In genomic region chr1:61077676-61078521, GRCh38 we compare ENCODE assay signal across 8 cellular contexts. TPM values are rescaled to one million over a fixed set of nuclear protein-coding genes. Genes with fewer than 3 reads are reported as not detected.
DNase-seq lines count a peak whose midpoint lies in the region; FAIRE-seq and TF ChIP-seq lines count a peak whose summit lies in the region.

No MANE protein-coding gene starts in this region.

- no peak for FAIRE-seq in HTR-8/SVneo (lab: Jason Lieb, UNC)

- H3K27me3 Mint-ChIP-seq in endothelial cell (ENCODE audit: unreplicated experiment): peaks cover 10% of the 10 kb centered on the region

- no peaks in the 10 kb centered on the region for H3K36me3 ChIP-seq in BJ (ENCODE audit: control insufficient read depth, insufficient read depth, low read length)

- CTCF ChIA-PET in BJ (lab: Yijun Ruan, JAX): interaction anchor here (0.6 to 3.7 kb wide), 7 partner anchors 17 to 621 kb away, joined by 3 to 18 read pairs (median 4); no protein-coding TSS in a partner anchor

- H3K4me1 Mint-ChIP-seq in endothelial cell (ENCODE audit: unreplicated experiment): peaks cover 41% of the 10 kb centered on the region

- no peaks in the 10 kb centered on the region for H3K36me3 Mint-ChIP-seq in endothelial cell (ENCODE audit: low read depth, unreplicated experiment)

- peak overlapping the region; percentile 49 for H3K4me3 ChIP-seq in BJ (ENCODE audit: low read depth, low read length)

- POLR2A ChIA-PET in BJ (lab: Charles Lee): interaction anchor here (0.7 to 0.8 kb wide), 2 partner anchors 844 to 1484 kb away, joined by 8 to 17 read pairs; no protein-coding TSS in a partner anchor

- peak overlapping the region; percentile 85 for H3K4me3 Mint-ChIP-seq in endothelial cell (ENCODE audit: unreplicated experiment)

- H3K27ac Mint-ChIP-seq in endothelial cell (ENCODE audit: unreplicated experiment): peak overlapping the region; percentile 94

- TF ChIP-seq CTCF in BJ (IDR thresholded peaks at IDR 0.05; ENCODE audit: insufficient read depth, low read depth, low read length) (no peak), GM20000 (IDR thresholded peaks at IDR 0.05; ENCODE audit: extremely low read depth, missing control alignments) (no peak), endothelial cell (IDR thresholded peaks at IDR 0.05; ENCODE audit: unreplicated experiment) (no peak)

- no peaks in the 10 kb centered on the region for H3K27me3 ChIP-seq in BJ (ENCODE audit: control insufficient read depth, insufficient read depth, low read length)

- DNase-seq in BJ (ENCODE audit: low read depth) (peak; percentile 97), GM20000 (ENCODE audit: low spot score) (peak; percentile 80), HTR-8/SVneo (ENCODE audit: insufficient read length, low spot score) (peak; percentile 96), NOMO-1 treated with dmso at 0.1 percent for 144 hours (lab: John Stamatoyannopoulos, UW; ENCODE audit: unreplicated experiment) (peak; percentile 98), endothelial cell (ENCODE audit: low spot score) (peak; percentile 83), mesenteric fat pad (ENCODE audit: low spot score) (peak; percentile 88)
- DNase-seq in activated CD8-positive, alpha-beta memory T cell treated with anti-CD3 and anti-CD28 coated beads, Interleukin-2, amount 50 U/mL, for 24 hours (ENCODE audit: extremely low read depth): peak; percentile 80
- DNase-seq in stimulated activated CD8-positive, alpha-beta memory T cell treated with anti-CD3 and anti-CD28 coated beads, Interleukin-12 subunit alpha, Interleukin-12 subunit beta, amount 100 ng/mL, for 4 hours (ENCODE audit: low read depth): peak; percentile 71

- H3K9me3 Mint-ChIP-seq in endothelial cell (ENCODE audit: unreplicated experiment): no peaks in the 10 kb centered on the region

RNA-seq across cellular contexts. Expression of gene NFIA, which starts 4.5 kb away (rescaled TPM):
- 3.5 and 4.5 TPM in 2 replicates for polyA plus RNA-seq in BJ (2011; rRNA removed)
- polyA minus RNA-seq in BJ (2011; rRNA and poly(A)+ RNA removed): 9.4 and 17.4 TPM in 2 replicates
- total RNA-seq in endothelial cell (ENCODE audit: unreplicated experiment) (16.2 TPM), mesenteric fat pad (111 TPM)

Comparison
In these comparisons a context has a peak if more than half of its experiments do, and no peak if none do; other contexts are left out.
1. Peak in every context shown above with its lines: DNase-seq and H3K4me3 ChIP-seq.